8 cellular contexts compared by ENCODE assay signal in genomic region chr19:8514505-8515009, GRCh38. TPM values are rescaled to one million over a fixed set of nuclear protein-coding genes. Genes with fewer than 3 reads are reported as not detected.
DNase-seq lines count a peak whose midpoint lies in the region; ATAC-seq and TF ChIP-seq lines count a peak whose summit lies in the region.
"Not testable (repeated sequence)": the region's sequence is repeated elsewhere in the genome, so short reads cannot be mapped to it uniquely, and the experiment has no call there.

No MANE protein-coding gene starts in this region.

- not testable (repeated sequence) for H3K18ac ChIP-seq in trophoblast cell (ENCODE audit: low read length)

- not testable (repeated sequence) for H3K9me3 Mint-ChIP-seq in CD8-positive, alpha-beta T cell; activated CD4-positive, alpha-beta T cell treated with anti-CD3 and anti-CD28 coated beads, Interleukin-2, amount 10 ng/mL, durations not matched to agents 24 days and 14 days

- not testable (repeated sequence) for H2BK12ac ChIP-seq in trophoblast cell (ENCODE audit: low read length)

- POLR2A ChIA-PET in CD8-positive, alpha-beta T cell (lab: Charles Lee): interaction anchor here (0.9 to 3.3 kb wide), 16 partner anchors 8 to 921 kb away, joined by 3 to 81 read pairs (median 6); partner anchors contain the start of genes HNRNPM, MYO1F and ZNF266

- TF ChIP-seq POLR2A in thyroid gland (IDR thresholded peaks at IDR 0.05): not testable (repeated sequence)

- peak overlapping the region; percentile 92 for H4K8ac ChIP-seq in trophoblast cell (ENCODE audit: low read depth, low read length)

- H3K27me3 Mint-ChIP-seq in CD8-positive, alpha-beta T cell (ENCODE audit: low read depth); activated CD4-positive, alpha-beta T cell treated with anti-CD3 and anti-CD28 coated beads, Interleukin-2, amount 10 ng/mL, durations not matched to agents 24 days and 14 days: not testable (repeated sequence)

- H3K4me3 ChIP-seq in CD8-positive, alpha-beta T cell (ENCODE audit: low read depth, low read length): peak overlapping the region; percentile 98
- H3K4me3 ChIP-seq in LNCaP clone FGC (ENCODE audit: low read depth, low read length) (peak overlapping the region; percentile 62), brain microvascular endothelial cell (ENCODE audit: low read depth, low read length) (peak overlapping the region; percentile 73), fibroblast of mammary gland (ENCODE audit: control insufficient read depth, low read depth, low read length) (peak overlapping the region; percentile 57), thyroid gland (replicated peaks in 1 of 3) (peak overlapping the region in 1 of 3 donors; percentile 53)
- not testable (repeated sequence) for H3K4me3 ChIP-seq in lung; trophoblast cell (ENCODE audit: low read depth, low read length)

- not testable (repeated sequence) for H2AFZ ChIP-seq in trophoblast cell (ENCODE audit: insufficient read depth, low read length, poor library complexity)

- not testable (repeated sequence) for ATAC-seq in CD8-positive, alpha-beta T cell; lung (ENCODE audit: insufficient read depth, low FRiP score)

- H3K4ac ChIP-seq in trophoblast cell (ENCODE audit: low read depth, low read length): not testable (repeated sequence)

- in situ Hi-C loops in brain microvascular endothelial cell (cut with HindIII; ENCODE audit: low pct_ligation_motif_present, low sequenced_read_pairs): not testable (repeated sequence)

- peaks cover 55% of the 10 kb centered on the region for H3K4me1 Mint-ChIP-seq in CD8-positive, alpha-beta T cell (ENCODE audit: low read depth)
- peaks cover 43% of the 10 kb centered on the region for H3K4me1 Mint-ChIP-seq in activated CD4-positive, alpha-beta T cell treated with anti-CD3 and anti-CD28 coated beads, Interleukin-2, amount 10 ng/mL, durations not matched to agents 24 days and 14 days

- H3K4me2 ChIP-seq in trophoblast cell (ENCODE audit: low read length): not testable (repeated sequence)

- CTCF ChIA-PET in CD8-positive, alpha-beta T cell (lab: Charles Lee): interaction anchor here (0.9 to 16.5 kb wide), 9 partner anchors 8 to 161 kb away, joined by 3 to 202 read pairs (median 5); partner anchors contain the start of genes HNRNPM, MARCHF2 and MYO1F

- peak overlapping the region; percentile 96 for H3K27ac ChIP-seq in CD8-positive, alpha-beta T cell (ENCODE audit: low read depth, low read length)
- H3K27ac ChIP-seq in brain microvascular endothelial cell (peak overlapping the region; percentile 99), lung (ENCODE audit: low read depth in 1 of 2, low read length in 1 of 2) (peak overlapping the region; percentile 98 to 100), thyroid gland (peak overlapping the region; percentile 97 to 100 (median 99))
- not testable (repeated sequence) for H3K27ac ChIP-seq in trophoblast cell (ENCODE audit: low read depth, low read length)

- H3K36me3 ChIP-seq in CD8-positive, alpha-beta T cell (ENCODE audit: insufficient read depth, low read length); brain microvascular endothelial cell (replicated peaks); lung (ENCODE audit: control insufficient read depth in 2 of 2, insufficient read depth in 2 of 2, low read length in 2 of 2); thyroid gland: not testable (repeated sequence)
- peaks cover 11 to 12% of the 10 kb centered on the region in 2 experiments for H3K36me3 ChIP-seq in trophoblast cell (ENCODE audit: control insufficient read depth in 1 of 2, insufficient read depth in 2 of 2, low read length in 2 of 2)

- peaks cover 11% of the 10 kb centered on the region for H3K79me1 ChIP-seq in trophoblast cell (ENCODE audit: low read length)

- H3K4me1 ChIP-seq in CD8-positive, alpha-beta T cell (ENCODE audit: insufficient read depth, low read length): peaks cover 72% of the 10 kb centered on the region
- H3K4me1 ChIP-seq in lung (ENCODE audit: control insufficient read depth in 2 of 2, insufficient read depth in 2 of 2, low read length in 2 of 2) (peaks cover 4 to 13% of the 10 kb centered on the region in 2 donors), trophoblast cell (ENCODE audit: control insufficient read depth in 1 of 2, insufficient read depth in 2 of 2, low read length in 2 of 2) (peaks cover 9 to 13% of the 10 kb centered on the region in 2 experiments), thyroid gland (peaks cover 24 to 29% of the 10 kb centered on the region in 2 donors)

- H3K9me3 ChIP-seq in CD8-positive, alpha-beta T cell (ENCODE audit: low read length); lung (ENCODE audit: control insufficient read depth in 2 of 2, insufficient read depth in 1 of 2, low read length in 1 of 2); trophoblast cell (ENCODE audit: insufficient read depth, low read depth, low read length); thyroid gland: not testable (repeated sequence)

- H2BK5ac ChIP-seq in trophoblast cell (ENCODE audit: low read depth, low read length, poor library complexity): not testable (repeated sequence)

- not testable (repeated sequence) for DNase-seq in CD8-positive, alpha-beta T cell; LNCaP clone FGC (ENCODE audit: low read depth); brain microvascular endothelial cell; fibroblast of mammary gland (ENCODE audit: low read depth); lung (ENCODE audit: low spot score); trophoblast cell; thyroid gland
- peak; percentile 73 for DNase-seq in activated CD4-positive, alpha-beta T cell treated with anti-CD3 and anti-CD28 coated beads, Interleukin-2, amount 10 ng/mL, durations not matched to agents 24 days and 14 days

- peaks cover 12% of the 10 kb centered on the region for H3K36me3 Mint-ChIP-seq in CD8-positive, alpha-beta T cell
- H3K36me3 Mint-ChIP-seq in activated CD4-positive, alpha-beta T cell treated with anti-CD3 and anti-CD28 coated beads, Interleukin-2, amount 10 ng/mL, durations not matched to agents 24 days and 14 days (ENCODE audit: low read depth): peaks cover 11% of the 10 kb centered on the region

- not testable (repeated sequence) for H2AK5ac ChIP-seq in trophoblast cell (ENCODE audit: low read length)

- H3K14ac ChIP-seq in trophoblast cell (ENCODE audit: low read length): peak overlapping the region; percentile 55

- H3K27ac Mint-ChIP-seq in CD8-positive, alpha-beta T cell: peak overlapping the region; percentile 99
- peak overlapping the region; percentile 100 for H3K27ac Mint-ChIP-seq in activated CD4-positive, alpha-beta T cell treated with anti-CD3 and anti-CD28 coated beads, Interleukin-2, amount 10 ng/mL, durations not matched to agents 24 days and 14 days

- not testable (repeated sequence) for H3K79me2 ChIP-seq in trophoblast cell (ENCODE audit: control insufficient read depth, insufficient read depth, low read length, poor library complexity)

- H2BK120ac ChIP-seq in trophoblast cell (ENCODE audit: insufficient read depth, low read length, poor library complexity): not testable (repeated sequence)

- intact Hi-C loops in CD8-positive, alpha-beta T cell (cut with DNase I, micrococcal nuclease): loop anchor here (1.0 to 5.0 kb wide), 6 partner anchors 32 to 647 kb away; partner anchors contain the start of genes CD320 (in 1 of the 2), HNRNPM (in 1 of the 2) and MYO1F (in 1 of the 2)
- intact Hi-C loops in activated CD4-positive, alpha-beta T cell treated with anti-CD3 and anti-CD28 coated beads, Interleukin-2, amount 10 ng/mL, durations not matched to agents 24 days and 14 days (cut with micrococcal nuclease): loop anchor here (1.0 to 2.0 kb wide), 3 partner anchors 54 to 124 kb away; partner anchors contain the start of genes HNRNPM and RAB11B
- intact Hi-C loops in thyroid gland (cut with DNase I): not testable (repeated sequence)

- H3K23ac ChIP-seq in trophoblast cell (ENCODE audit: low read length): not testable (repeated sequence)

- not testable (repeated sequence) for TF ChIP-seq CTCF in CD8-positive, alpha-beta T cell (IDR thresholded peaks at IDR 0.05); LNCaP clone FGC (IDR thresholded peaks at IDR 0.05; ENCODE audit: control insufficient read depth, extremely low read depth, insufficient read depth); brain microvascular endothelial cell (IDR thresholded peaks at IDR 0.05; ENCODE audit: low read depth, low read length, missing control alignments); fibroblast of mammary gland (conservative IDR thresholded peaks at IDR 0.05; ENCODE audit: control insufficient read depth, insufficient read depth, low read depth, low read length); lung (IDR thresholded peaks at IDR 0.05; ENCODE audit: control extremely low read depth, extremely low read depth); thyroid gland (IDR thresholded peaks at IDR 0.05)

- not testable (repeated sequence) for H3K27me3 ChIP-seq in CD8-positive, alpha-beta T cell (ENCODE audit: insufficient read depth, low read length); brain microvascular endothelial cell (replicated peaks); lung (ENCODE audit: control insufficient read depth, insufficient read depth); trophoblast cell (ENCODE audit: insufficient read depth, low read length); thyroid gland

- not testable (repeated sequence) for H4K12ac ChIP-seq in trophoblast cell (ENCODE audit: low read depth, low read length)

- 74 to 78% methylated on average over 21 of the region's 21 CpGs for WGBS in lung, 2 donors
- WGBS in trophoblast cell (ENCODE audit: extremely low coverage, insufficient coverage, insufficient read length): no CpG with 5 or more reads among the region's 21 CpGs
- WGBS in thyroid gland, 2 donors: 81% methylated on average over 21 of the region's 21 CpGs

- H3K9ac ChIP-seq in trophoblast cell (ENCODE audit: low read length): not testable (repeated sequence)

- peak overlapping the region; percentile 95 for H3K4me3 Mint-ChIP-seq in CD8-positive, alpha-beta T cell
- peak overlapping the region; percentile 94 for H3K4me3 Mint-ChIP-seq in activated CD4-positive, alpha-beta T cell treated with anti-CD3 and anti-CD28 coated beads, Interleukin-2, amount 10 ng/mL, durations not matched to agents 24 days and 14 days

- H4K91ac ChIP-seq in trophoblast cell (ENCODE audit: low read depth, low read length): not testable (repeated sequence)

RNA-seq across cellular contexts. Expression of gene ZNF414, which starts 0.6 kb away (rescaled TPM):
- total RNA-seq in CD8-positive, alpha-beta T cell: 10 to 100 TPM; 26.3 to 33.1 TPM
- total RNA-seq in activated CD4-positive, alpha-beta T cell treated with anti-CD3 and anti-CD28 coated beads, Interleukin-2, amount 10 ng/mL, durations not matched to agents 24 days and 14 days: 18.1 and 25.6 TPM in 2 replicates
- total RNA-seq in lung (10 to 100 TPM; 17.7 to 35.7 TPM), thyroid gland (10 to 100 TPM in 3 of 4 donors, 1 to 10 TPM in 1; 9.1 to 44.3 (median 34.4) TPM)
- 10 to 100 TPM; 26.2 to 32.8 TPM for polyA plus RNA-seq in lung
- polyA plus RNA-seq in trophoblast cell (2013): 17.6 TPM in 2 replicates

RNA-seq across cellular contexts. Expression of gene PRAM1, which starts 12.1 kb away (rescaled TPM):
- 1 to 10 TPM; 1.8 to 1.9 TPM for total RNA-seq in CD8-positive, alpha-beta T cell
- 0.33 and 0.38 TPM in 2 replicates for total RNA-seq in activated CD4-positive, alpha-beta T cell treated with anti-CD3 and anti-CD28 coated beads, Interleukin-2, amount 10 ng/mL, durations not matched to agents 24 days and 14 days
- 10 to 100 TPM in 1 of 2 donors, 1 to 10 TPM in 1; 8.2 to 18.8 TPM for total RNA-seq in lung
- 10 to 100 TPM; 21.3 to 22.8 TPM for polyA plus RNA-seq in lung
- polyA plus RNA-seq in trophoblast cell (2013): 0.07 and 0.11 TPM in 2 replicates
- total RNA-seq in thyroid gland: 1 to 10 TPM in 1 of 4 donors, under 1 TPM in 2, not detected in 1; 0.58 to 2.0 (median 0.81) TPM
